8 cellular contexts compared by ENCODE assay signal in the genomic region with DNA sequence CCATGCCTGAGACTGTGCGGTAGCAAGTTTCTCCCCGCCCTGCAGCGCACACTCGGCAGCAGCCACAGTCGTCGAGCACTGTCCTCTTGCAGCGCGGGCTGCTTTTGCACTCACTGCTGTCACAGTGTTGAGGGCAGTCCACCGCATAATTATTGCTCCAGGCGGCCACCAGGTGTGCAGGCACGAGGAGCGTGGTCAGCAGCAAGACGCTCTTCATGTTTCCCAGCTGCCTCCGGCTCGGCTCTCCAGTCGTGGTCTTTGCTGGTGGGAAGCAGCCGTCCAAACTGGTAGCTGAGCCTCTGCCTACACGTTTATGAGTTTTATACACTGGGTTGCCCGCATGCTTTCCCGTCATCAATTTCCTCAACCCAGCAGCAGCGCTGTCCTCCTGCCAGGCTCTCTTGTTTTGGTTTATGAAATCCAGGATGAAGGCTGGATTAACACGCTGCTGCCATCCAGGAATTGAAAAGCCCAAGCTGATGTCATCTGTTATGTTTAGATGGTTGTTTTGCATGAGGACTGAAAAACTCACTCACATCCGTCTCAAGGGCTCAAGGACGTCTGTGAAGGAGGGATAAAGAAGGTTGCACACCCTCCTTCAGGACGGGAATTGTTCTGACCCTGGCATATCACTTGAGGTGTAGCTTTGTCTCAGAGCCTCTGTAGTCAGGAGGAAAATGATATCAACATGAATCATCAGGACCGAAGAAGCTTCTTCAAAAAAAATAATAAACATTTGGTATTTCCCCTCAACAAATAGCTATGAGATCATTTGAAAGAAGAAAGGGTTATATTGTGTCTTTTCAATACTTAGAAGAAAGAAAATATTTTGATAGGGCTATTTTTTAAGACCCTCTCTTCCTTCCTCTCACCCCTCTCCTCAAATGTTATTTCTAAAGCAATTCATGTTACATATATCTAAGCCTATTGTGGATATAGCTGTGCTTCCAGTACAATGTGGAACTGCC. TPM values are rescaled to one million over a fixed set of nuclear protein-coding genes. Genes with fewer than 3 reads are reported as not detected.
DNase-seq lines count a peak whose midpoint lies in the region; ATAC-seq and TF ChIP-seq lines count a peak whose summit lies in the region.
"Had no signal": no experiment of that assay in that cellular context is flagged by ENCODE, and none has a peak within 500 bp of the region (broad histone marks: within the 10 kb centered on the region; RNA-seq: fewer than 3 reads in every experiment).

A gene with protein sequence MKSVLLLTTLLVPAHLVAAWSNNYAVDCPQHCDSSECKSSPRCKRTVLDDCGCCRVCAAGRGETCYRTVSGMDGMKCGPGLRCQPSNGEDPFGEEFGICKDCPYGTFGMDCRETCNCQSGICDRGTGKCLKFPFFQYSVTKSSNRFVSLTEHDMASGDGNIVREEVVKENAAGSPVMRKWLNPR (minus strand): TSS at position 293 of the 968 bp plus-strand sequence. CDS start 76 bp downstream, at position 217.

- ATAC-seq in esophagus mucosa, result peak; percentile 18

- H3K27me3 ChIP-seq in dorsolateral prefrontal cortex, result peaks cover 0 to 65% (median 21%) of the 10 kb centered on the region in 45 donors

- H3K4me3 ChIP-seq in dorsolateral prefrontal cortex, result peak within 1 kb of the TSS in 1 of 59 donors; percentile 16

- TF ChIP-seq CTCF in dorsolateral prefrontal cortex (IDR thresholded peaks at IDR 0.05 in 54 of 56, conservative IDR thresholded peaks at IDR 0.05 in 2 of 56; ENCODE audit: low read depth in 1 of 56, partially characterized antibody in 56 of 56), result no peak

- in situ Hi-C loops in ACHN (cut with HindIII; ENCODE audit: low pct_ligation_motif_present, low pct_unique_long_range_greater_than_20kb, low sequenced_read_pairs), result no loop called here

- DNase-seq in EL (peak; percentile 86), NCI-H69 (lab: John Stamatoyannopoulos, UW) (peak; percentile 53), retina (peak; percentile 6), SIG-M5 (lab: John Stamatoyannopoulos, UW) (no peak), dorsolateral prefrontal cortex (no peak), ACHN (no peak)
- DNase-seq: GOT3 had no signal

- intact Hi-C loops in dorsolateral prefrontal cortex (cut with DNase I), result no loop called here

- no peak within 1 kb of the TSS for H3K27ac ChIP-seq in dorsolateral prefrontal cortex

RNA-seq across cellular contexts. Expression of the gene that starts here (rescaled TPM):
- total RNA-seq in esophagus mucosa (not detected), dorsolateral prefrontal cortex (1 to 10 TPM in 7 of 120 experiments, under 1 TPM in 36, not detected in 77; 0.22 to 1.5 (median 0.58) TPM)

Comparison
In these comparisons a context has a peak if more than half of its experiments do, and no peak if none do; other contexts are left out.
1. Peak in ATAC-seq in esophagus mucosa; RNA of the gene not detected or under 1 TPM.
2. DNase-seq: peak in EL (single experiment), NCI-H69 (single experiment) and retina (single experiment); none in SIG-M5 (single experiment), dorsolateral prefrontal cortex (0 of 10) and ACHN (single experiment).